ENCODE assay signal across 38 cellular contexts in genomic region chr1:216818284-216818683, GRCh38.
"Had no signal": no experiment of that assay in that cellular context is flagged by ENCODE, and none has a peak within 500 bp of the region (broad histone marks: within the 10 kb centered on the region; RNA-seq: fewer than 3 reads in every experiment).

No MANE protein-coding gene starts in this region.

- DNase-seq: activated B cell treated with CpG ODN at 0.5 μM for 24 hours; activated CD4-positive, alpha-beta T cell treated with anti-CD3 and anti-CD28 coated beads for 48 hours; activated CD4-positive, alpha-beta T cell treated with anti-CD3 and anti-CD28 coated beads, Interleukin-2, amount 50 U/mL, for 1 hour; activated CD4-positive, alpha-beta T cell treated with anti-CD3 and anti-CD28 coated beads, Interleukin-2, amount 50 U/mL, for 48 hours; activated CD8-positive, alpha-beta memory T cell treated with anti-CD3 and anti-CD28 coated beads, Interleukin-2, amount 10 ng/mL, durations not matched to agents 7 days and 5 days; activated CD8-positive, alpha-beta memory T cell treated with anti-CD3 and anti-CD28 coated beads, Interleukin-2, amount 50 U/mL, for 4 hours; activated CD8-positive, alpha-beta T cell treated with anti-CD3 and anti-CD28 coated beads, Interleukin-2, amount 10 ng/mL, durations not matched to agents 7 days and 5 days; activated effector memory CD4-positive, alpha-beta T cell treated with anti-CD3 and anti-CD28 coated beads, Interleukin-2, amount 50 U/mL, for 16 hours; activated naive CD4-positive, alpha-beta T cell treated with anti-CD3 and anti-CD28 coated beads for 36 hours; activated naive CD8-positive, alpha-beta T cell treated with anti-CD3 and anti-CD28 coated beads for 36 hours; activated naive CD8-positive, alpha-beta T cell treated with anti-CD3 and anti-CD28 coated beads, Interleukin-2, amount 50 U/mL, for 24 hours; activated T-cell treated with anti-CD3 and anti-CD28 coated beads, Interleukin-2, amount 50 U/mL, for 1 hour; activated T-cell treated with anti-CD3 and anti-CD28 coated beads, Interleukin-2, amount 50 U/mL, for 48 hours; adrenal gland; amygdala; aorta; dorsolateral prefrontal cortex; effector memory CD4-positive, alpha-beta T cell; endodermal cell; foreskin fibroblast; SW 1271; T-cell; T1000; WERI-Rb-1 had no signal

- H3K4me1 ChIP-seq: adrenal gland, breast epithelium had no signal

- H3K4me3 ChIP-seq: adrenal gland, breast epithelium, cardiac muscle cell, coronary artery, dorsolateral prefrontal cortex had no signal

- FAIRE-seq: frontal cortex had no signal

- H3K27me3 Mint-ChIP-seq: activated B cell treated with CpG ODN at 0.5 μM for 24 hours; activated CD8-positive, alpha-beta memory T cell treated with anti-CD3 and anti-CD28 coated beads, Interleukin-2, amount 10 ng/mL, durations not matched to agents 7 days and 5 days; activated naive CD4-positive, alpha-beta T cell treated with anti-CD3 and anti-CD28 coated beads, Interleukin-2, amount 50 U/mL, for 24 hours; activated naive CD8-positive, alpha-beta T cell treated with anti-CD3 and anti-CD28 coated beads for 36 hours; activated naive CD8-positive, alpha-beta T cell treated with anti-CD3 and anti-CD28 coated beads, Interleukin-2, amount 50 U/mL, for 24 hours; central memory CD8-positive, alpha-beta T cell; dendritic cell treated with granulocyte-macrophage colony-stimulating factor and Interleukin-4, amounts not matched to agents 40 ng/mL and 50 ng/mL, for 4 days; T-cell had no signal

- H3K4me1 Mint-ChIP-seq: activated B cell treated with CpG ODN at 0.5 μM for 24 hours; activated CD8-positive, alpha-beta memory T cell treated with anti-CD3 and anti-CD28 coated beads, Interleukin-2, amount 10 ng/mL, durations not matched to agents 7 days and 5 days; activated naive CD4-positive, alpha-beta T cell treated with anti-CD3 and anti-CD28 coated beads, Interleukin-2, amount 50 U/mL, for 24 hours; activated naive CD8-positive, alpha-beta T cell treated with anti-CD3 and anti-CD28 coated beads for 36 hours; activated naive CD8-positive, alpha-beta T cell treated with anti-CD3 and anti-CD28 coated beads, Interleukin-2, amount 50 U/mL, for 24 hours; central memory CD8-positive, alpha-beta T cell; T-cell had no signal

- H3K27ac Mint-ChIP-seq: activated B cell treated with CpG ODN at 0.5 μM for 24 hours; activated CD8-positive, alpha-beta memory T cell treated with anti-CD3 and anti-CD28 coated beads, Interleukin-2, amount 10 ng/mL, durations not matched to agents 7 days and 5 days; activated CD8-positive, alpha-beta T cell treated with anti-CD3 and anti-CD28 coated beads, Interleukin-2, amount 10 ng/mL, durations not matched to agents 7 days and 5 days; activated naive CD4-positive, alpha-beta T cell treated with anti-CD3 and anti-CD28 coated beads for 36 hours; activated naive CD4-positive, alpha-beta T cell treated with anti-CD3 and anti-CD28 coated beads, Interleukin-2, amount 50 U/mL, for 24 hours; activated naive CD8-positive, alpha-beta T cell treated with anti-CD3 and anti-CD28 coated beads for 36 hours; activated naive CD8-positive, alpha-beta T cell treated with anti-CD3 and anti-CD28 coated beads, Interleukin-2, amount 50 U/mL, for 24 hours; activated T-helper 1 cell treated with anti-CD3 and anti-CD28 coated beads, Interleukin-12 subunit alpha, Interleukin-12 subunit beta, Interleukin-2, Interleukin-4 antibody, amounts not matched to agents 30 ng/mL and 10 ng/mL and 1 ng/mL, durations not matched to agents 14 hours and 24 hours and 36 hours; activated T-helper 2 cell treated with anti-CD3 and anti-CD28 coated beads, Interferon-gamma antibody, Interleukin-2, Interleukin-4, amounts not matched to agents 10 μg/mL and 5 μg/mL and 100 μg/mL, durations not matched to agents 14 hours and 24 hours and 36 hours; brain; dendritic cell treated with granulocyte-macrophage colony-stimulating factor and Interleukin-4, amounts not matched to agents 40 ng/mL and 50 ng/mL, for 4 days; endodermal cell; T-cell; T-helper 1 cell treated with Interleukin-12 subunit alpha and Interleukin-12 subunit beta and Interleukin-4 antibody, amounts not matched to agents 30 μg/mL and 1 μg/mL, for 36 hours; T-helper 2 cell treated with Interferon-gamma antibody and Interleukin-4, amounts not matched to agents 5 μg/mL and 100 μg/mL, for 36 hours had no signal

- H3K9me3 Mint-ChIP-seq: activated B cell treated with CpG ODN at 0.5 μM for 24 hours; activated naive CD4-positive, alpha-beta T cell treated with anti-CD3 and anti-CD28 coated beads, Interleukin-2, amount 50 U/mL, for 24 hours; activated T-helper 1 cell treated with anti-CD3 and anti-CD28 coated beads, Interleukin-12 subunit alpha, Interleukin-12 subunit beta, Interleukin-2, Interleukin-4 antibody, amounts not matched to agents 30 ng/mL and 10 ng/mL and 1 ng/mL, durations not matched to agents 14 hours and 24 hours and 36 hours; activated T-helper 2 cell treated with anti-CD3 and anti-CD28 coated beads, Interferon-gamma antibody, Interleukin-2, Interleukin-4, amounts not matched to agents 10 μg/mL and 5 μg/mL and 100 μg/mL, durations not matched to agents 14 hours and 24 hours and 36 hours; dendritic cell treated with granulocyte-macrophage colony-stimulating factor and Interleukin-4, amounts not matched to agents 40 ng/mL and 50 ng/mL, for 4 days; endodermal cell; T-helper 2 cell treated with Interferon-gamma antibody and Interleukin-4, amounts not matched to agents 5 μg/mL and 100 μg/mL, for 36 hours had no signal

- ATAC-seq: activated CD4-positive, CD25-positive, alpha-beta regulatory T cell treated with anti-CD3 and anti-CD28 coated beads, Interleukin-2, amount 50 U/mL, for 24 hours; activated CD8-positive, alpha-beta memory T cell treated with anti-CD3 and anti-CD28 coated beads, Interleukin-2, amount 10 ng/mL, durations not matched to agents 7 days and 5 days; activated CD8-positive, alpha-beta T cell treated with anti-CD3 and anti-CD28 coated beads, Interleukin-2, amount 10 ng/mL, durations not matched to agents 7 days and 5 days; activated naive CD8-positive, alpha-beta T cell treated with anti-CD3 and anti-CD28 coated beads, Interleukin-2, amount 50 U/mL, for 24 hours; esophagus mucosa; T-cell had no signal

- H3K27ac ChIP-seq: adrenal gland, breast epithelium, cardiac muscle cell, coronary artery, dorsolateral prefrontal cortex, WERI-Rb-1 had no signal

- H3K36me3 ChIP-seq: adrenal gland, breast epithelium, cardiac muscle cell, WERI-Rb-1 had no signal

- H3K4me3 Mint-ChIP-seq: activated B cell treated with CpG ODN at 0.5 μM for 24 hours; activated CD8-positive, alpha-beta memory T cell treated with anti-CD3 and anti-CD28 coated beads, Interleukin-2, amount 10 ng/mL, durations not matched to agents 7 days and 5 days; activated CD8-positive, alpha-beta T cell treated with anti-CD3 and anti-CD28 coated beads, Interleukin-2, amount 10 ng/mL, durations not matched to agents 7 days and 5 days; activated naive CD4-positive, alpha-beta T cell treated with anti-CD3 and anti-CD28 coated beads for 36 hours; activated naive CD4-positive, alpha-beta T cell treated with anti-CD3 and anti-CD28 coated beads, Interleukin-2, amount 50 U/mL, for 24 hours; activated naive CD8-positive, alpha-beta T cell treated with anti-CD3 and anti-CD28 coated beads for 36 hours; activated naive CD8-positive, alpha-beta T cell treated with anti-CD3 and anti-CD28 coated beads, Interleukin-2, amount 50 U/mL, for 24 hours; activated T-helper 1 cell treated with anti-CD3 and anti-CD28 coated beads, Interleukin-12 subunit alpha, Interleukin-12 subunit beta, Interleukin-2, Interleukin-4 antibody, amounts not matched to agents 30 ng/mL and 10 ng/mL and 1 ng/mL, durations not matched to agents 14 hours and 24 hours and 36 hours; brain; central memory CD8-positive, alpha-beta T cell; dendritic cell treated with granulocyte-macrophage colony-stimulating factor and Interleukin-4, amounts not matched to agents 40 ng/mL and 50 ng/mL, for 4 days; endodermal cell; T-cell; T-helper 1 cell treated with Interleukin-12 subunit alpha and Interleukin-12 subunit beta and Interleukin-4 antibody, amounts not matched to agents 30 μg/mL and 1 μg/mL, for 36 hours; T-helper 2 cell treated with Interferon-gamma antibody and Interleukin-4, amounts not matched to agents 5 μg/mL and 100 μg/mL, for 36 hours had no signal

- H3K9me3 ChIP-seq: adrenal gland, breast epithelium had no signal

- H3K36me3 Mint-ChIP-seq: activated CD8-positive, alpha-beta memory T cell treated with anti-CD3 and anti-CD28 coated beads, Interleukin-2, amount 10 ng/mL, durations not matched to agents 7 days and 5 days; activated naive CD4-positive, alpha-beta T cell treated with anti-CD3 and anti-CD28 coated beads, Interleukin-2, amount 50 U/mL, for 24 hours; activated naive CD8-positive, alpha-beta T cell treated with anti-CD3 and anti-CD28 coated beads for 36 hours; brain; T-cell had no signal

- H3K27me3 ChIP-seq: adrenal gland, breast epithelium, cardiac muscle cell, dorsolateral prefrontal cortex had no signal
